ENCODE assay signal across 19 cellular contexts in the genomic region with DNA sequence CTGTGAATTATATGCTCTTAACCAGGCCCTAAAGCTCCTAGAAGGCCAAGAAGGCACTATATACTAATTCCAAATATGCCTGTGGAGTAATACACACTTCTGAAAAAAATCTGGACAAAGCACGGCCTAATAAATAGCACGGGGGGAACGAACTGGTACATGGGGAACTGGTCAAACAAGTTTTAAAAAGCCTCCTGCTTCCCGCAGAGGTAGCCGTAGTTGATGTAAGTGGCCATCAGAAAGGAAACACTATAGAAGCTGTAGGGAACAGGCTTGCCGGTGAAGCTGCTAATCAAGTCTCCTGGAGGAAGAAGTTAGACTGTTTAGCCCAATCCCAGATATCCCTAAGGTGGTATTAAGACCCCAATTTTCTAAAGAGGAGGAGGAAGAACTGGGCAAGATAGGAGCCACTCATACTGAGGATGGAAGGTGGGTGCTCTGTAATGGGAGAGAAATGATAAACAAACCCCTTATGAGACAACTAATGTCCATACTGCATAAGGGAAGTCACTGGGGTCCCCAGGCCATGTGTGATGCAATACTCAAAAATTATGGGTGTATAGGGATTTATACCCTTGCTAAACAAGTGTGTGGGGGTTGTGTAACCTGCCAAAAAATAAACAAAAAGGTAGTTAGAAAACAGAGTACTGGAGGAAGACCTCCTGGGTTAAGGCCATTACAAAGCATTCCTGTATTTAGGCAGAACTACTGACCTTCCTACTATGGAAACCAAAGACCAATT. TPM values are rescaled to one million over a fixed set of nuclear protein-coding genes. Genes with fewer than 3 reads are reported as not detected.
DNase-seq lines count a peak whose midpoint lies in the region; ATAC-seq, FAIRE-seq and TF ChIP-seq lines count a peak whose summit lies in the region.
"Had no signal": no experiment of that assay in that cellular context is flagged by ENCODE, and none has a peak within 500 bp of the region (broad histone marks: within the 10 kb centered on the region; RNA-seq: fewer than 3 reads in every experiment).

No MANE protein-coding gene starts in this region.

- H4K8ac ChIP-seq in IMR-90 (ENCODE audit: low read depth in 2 of 2, low read length in 2 of 2) = no peak overlapping the region

- H3K79me2 ChIP-seq in SU-DHL-6 (ENCODE audit: insufficient read depth, low read length) = no peaks in the 10 kb centered on the region

- ATAC-seq in IMR-90 (ENCODE audit: low read depth) (no peak), left lung (peak; percentile 56)
- ATAC-seq: activated CD8-positive, alpha-beta memory T cell treated with anti-CD3 and anti-CD28 coated beads, Interleukin-2, amount 10 ng/mL, durations not matched to agents 7 days and 5 days; left lobe of liver had no signal

- in situ Hi-C loops in IMR-90 (cut with MboI; ENCODE audit: low sequenced_read_pairs) = no loop called here

- no peaks in the 10 kb centered on the region for H3F3A ChIP-seq in SU-DHL-6 (ENCODE audit: insufficient read depth)

- H3K9ac ChIP-seq in IMR-90 (ENCODE audit: low read depth, low read length) = no peak overlapping the region
- no peak overlapping the region for H3K9ac ChIP-seq in SU-DHL-6 (ENCODE audit: low read length)

- TF ChIP-seq POLR2A in IMR-90 (IDR thresholded peaks at IDR 0.05; ENCODE audit: low read depth, low read length) = no peak
- TF ChIP-seq POLR2A in H54 (IDR thresholded peaks at IDR 0.05; ENCODE audit: low read depth, low read length) = no peak

- no peak overlapping the region for H3K4me3 Mint-ChIP-seq in activated CD4-positive, alpha-beta T cell treated with anti-CD3 and anti-CD28 coated beads, Interleukin-2, amount 10 ng/mL, durations not matched to agents 7 days and 5 days
- H3K4me3 Mint-ChIP-seq: activated CD8-positive, alpha-beta memory T cell treated with anti-CD3 and anti-CD28 coated beads, Interleukin-2, amount 10 ng/mL, durations not matched to agents 7 days and 5 days; IgD-negative memory B cell had no signal

- H4K20me1 ChIP-seq in IMR-90 (ENCODE audit: insufficient read depth, low read length) = no peaks in the 10 kb centered on the region
- H4K20me1 ChIP-seq in SU-DHL-6 (ENCODE audit: low read depth, low read length) = no peaks in the 10 kb centered on the region

- H2BK120ac ChIP-seq in IMR-90 (ENCODE audit: low read depth, low read length) = no peak overlapping the region

- no peak overlapping the region for H2BK5ac ChIP-seq in IMR-90 (ENCODE audit: low read depth, low read length, poor library complexity, severe bottlenecking)

- H2BK15ac ChIP-seq in IMR-90 (ENCODE audit: low read depth, low read length) = no peak overlapping the region

- no peaks in the 10 kb centered on the region for H3K9me1 ChIP-seq in IMR-90 (ENCODE audit: insufficient read depth, low read length)

- no peaks in the 10 kb centered on the region for H3K36me3 ChIP-seq in IMR-90 (ENCODE audit: control insufficient read depth, insufficient read depth, low read length)
- no peaks in the 10 kb centered on the region for H3K36me3 ChIP-seq in SU-DHL-6 (ENCODE audit: low read length)
- H3K36me3 ChIP-seq in left lung = no peaks in the 10 kb centered on the region
- H3K36me3 ChIP-seq: right atrium auricular region, suprapubic skin had no signal

- H3K14ac ChIP-seq in IMR-90 (replicated peaks; ENCODE audit: low read depth, low read length) = no peak overlapping the region

- no peak overlapping the region for H3K4ac ChIP-seq in IMR-90 (ENCODE audit: low read depth, low read length)

- H3K4me2 ChIP-seq in IMR-90 (ENCODE audit: low read depth, low read length) = no peak overlapping the region
- no peak overlapping the region for H3K4me2 ChIP-seq in SU-DHL-6 (ENCODE audit: low read depth, low read length, poor library complexity, severe bottlenecking)

- intact Hi-C loops in IMR-90 (cut with micrococcal nuclease) = no loop called here
- intact Hi-C loops in left lung (cut with DNase I) = no loop called here

- H3K4me1 Mint-ChIP-seq in activated CD4-positive, alpha-beta T cell treated with anti-CD3 and anti-CD28 coated beads, Interleukin-2, amount 10 ng/mL, durations not matched to agents 7 days and 5 days = peaks cover 3% of the 10 kb centered on the region

- peaks cover 45% of the 10 kb centered on the region for H3K27me3 Mint-ChIP-seq in activated CD4-positive, alpha-beta T cell treated with anti-CD3 and anti-CD28 coated beads, Interleukin-2, amount 10 ng/mL, durations not matched to agents 7 days and 5 days

- no peaks in the 10 kb centered on the region for H3K79me1 ChIP-seq in IMR-90 (ENCODE audit: low read depth in 1 of 2, low read length in 2 of 2)

- H2AK9ac ChIP-seq in IMR-90 (replicated peaks; ENCODE audit: low read depth, low read length, poor library complexity) = no peak overlapping the region

- H3K4me1 ChIP-seq in IMR-90 (ENCODE audit: control insufficient read depth, insufficient read depth, low read length) (no peaks in the 10 kb centered on the region), left lung (peaks cover 5% of the 10 kb centered on the region in 2 donors)
- H3K4me1 ChIP-seq: suprapubic skin had no signal

- CTCF ChIA-PET in IMR-90 (lab: Yijun Ruan, JAX) = no interaction called here
- CTCF ChIA-PET in activated CD4-positive, alpha-beta T cell treated with anti-CD3 and anti-CD28 coated beads, Interleukin-2, amount 10 ng/mL, durations not matched to agents 7 days and 5 days (lab: Charles Lee) = interaction anchor here (1.0 to 2.5 kb wide), 3 partner anchors 13 to 166 kb away, joined by 3 to 18 read pairs (median 4); no protein-coding TSS in a partner anchor

- FAIRE-seq in D721Med (lab: Jason Lieb, UNC) (no peak), H54 (lab: Jason Lieb, UNC) (no peak)
- FAIRE-seq: RCC 7860 had no signal

- POLR2A ChIA-PET in IMR-90 (lab: Charles Lee; ENCODE audit: unreplicated experiment) = no interaction called here
- POLR2A ChIA-PET in activated CD4-positive, alpha-beta T cell treated with anti-CD3 and anti-CD28 coated beads, Interleukin-2, amount 10 ng/mL, durations not matched to agents 7 days and 5 days (lab: Charles Lee) = no interaction called here

- no peak overlapping the region for H3K27ac Mint-ChIP-seq in activated CD4-positive, alpha-beta T cell treated with anti-CD3 and anti-CD28 coated beads, Interleukin-2, amount 10 ng/mL, durations not matched to agents 7 days and 5 days
- H3K27ac Mint-ChIP-seq: activated CD8-positive, alpha-beta memory T cell treated with anti-CD3 and anti-CD28 coated beads, Interleukin-2, amount 10 ng/mL, durations not matched to agents 7 days and 5 days; IgD-negative memory B cell had no signal

- no peaks in the 10 kb centered on the region for H3K9me3 Mint-ChIP-seq in activated CD4-positive, alpha-beta T cell treated with anti-CD3 and anti-CD28 coated beads, Interleukin-2, amount 10 ng/mL, durations not matched to agents 7 days and 5 days
- H3K9me3 Mint-ChIP-seq: IgD-negative memory B cell, naive B cell had no signal

- no peak overlapping the region for H3K4me3 ChIP-seq in IMR-90 (ENCODE audit: insufficient read depth, low read depth, low read length)
- H3K4me3 ChIP-seq in SU-DHL-6 (ENCODE audit: insufficient read depth, low read length, poor library complexity, severe bottlenecking) = no peak overlapping the region
- H3K4me3 ChIP-seq in left lung = no peak overlapping the region
- H3K4me3 ChIP-seq: right atrium auricular region, suprapubic skin had no signal

- H3K18ac ChIP-seq in IMR-90 (ENCODE audit: low read depth, low read length) = no peak overlapping the region

- no peak overlapping the region for H4K5ac ChIP-seq in IMR-90 (ENCODE audit: low read depth, low read length)

- BruUV-seq in IMR-90 (replicated peaks; lab: Mats Ljungman, UMichigan) = no TSS peak

- 53% methylated on average over 3 of the region's 6 CpGs; no CpG with 5 or more reads in 1 of the 2 experiments for WGBS in IMR-90 (ENCODE audit: extremely low coverage in 2 of 2, insufficient read length in 1 of 2), 2 experiments

- no peaks in the 10 kb centered on the region for H3K36me3 Mint-ChIP-seq in activated CD4-positive, alpha-beta T cell treated with anti-CD3 and anti-CD28 coated beads, Interleukin-2, amount 10 ng/mL, durations not matched to agents 7 days and 5 days (ENCODE audit: low read depth)
- H3K36me3 Mint-ChIP-seq: activated CD8-positive, alpha-beta memory T cell treated with anti-CD3 and anti-CD28 coated beads, Interleukin-2, amount 10 ng/mL, durations not matched to agents 7 days and 5 days; IgD-negative memory B cell; naive B cell had no signal

- H3K27me3 ChIP-seq in IMR-90 (ENCODE audit: control insufficient read depth, insufficient read depth, low read length) = peaks cover 28% of the 10 kb centered on the region
- H3K27me3 ChIP-seq in SU-DHL-6 (ENCODE audit: low read length) = no peaks in the 10 kb centered on the region
- H3K27me3 ChIP-seq in left lung = peaks cover 0 to 18% of the 10 kb centered on the region in 2 donors
- H3K27me3 ChIP-seq: right atrium auricular region, suprapubic skin had no signal

- no peak overlapping the region for H4K91ac ChIP-seq in IMR-90 (ENCODE audit: insufficient read depth, low read depth, low read length)

- H2AK5ac ChIP-seq in IMR-90 (ENCODE audit: low read depth, low read length) = no peak overlapping the region

- TF ChIP-seq CTCF in IMR-90 (conservative IDR thresholded peaks at IDR 0.05; ENCODE audit: low read depth, low read length) (no peak), SU-DHL-6 (IDR thresholded peaks at IDR 0.05; ENCODE audit: insufficient read depth, low read length, poor library complexity, severe bottlenecking) (no peak), left lung (IDR thresholded peaks at IDR 0.05) (no peak), D721Med (IDR thresholded peaks at IDR 0.05; ENCODE audit: insufficient read depth, missing control alignments) (no peak)

- H3K9me3 ChIP-seq in IMR-90 (ENCODE audit: control insufficient read depth, insufficient read depth, low read length) (no peaks in the 10 kb centered on the region), SU-DHL-6 (ENCODE audit: insufficient read depth, low read length) (no peaks in the 10 kb centered on the region), left lung (no peaks in the 10 kb centered on the region)
- H3K9me3 ChIP-seq: right atrium auricular region, suprapubic skin had no signal

- no peaks in the 10 kb centered on the region for H3K9me2 ChIP-seq in SU-DHL-6 (replicated peaks; ENCODE audit: insufficient read depth, low read length)

- H3K27ac ChIP-seq in IMR-90 (ENCODE audit: insufficient read depth, low read length) = no peak overlapping the region
- H3K27ac ChIP-seq in SU-DHL-6 (ENCODE audit: low read depth, low read length) = peak overlapping the region; percentile 12; the same call in 1 of the 2 replicates
- no peak overlapping the region for H3K27ac ChIP-seq in left lung
- H3K27ac ChIP-seq: right atrium auricular region, suprapubic skin had no signal

- H3K56ac ChIP-seq in IMR-90 (ENCODE audit: extremely low read depth, insufficient read depth, low read length) = no peak overlapping the region

- dilution Hi-C loops in IMR-90 (cut with HindIII; ENCODE audit: low sequenced_read_pairs, unreplicated experiment) = no loop called here

- no peak overlapping the region for H3K23ac ChIP-seq in IMR-90 (ENCODE audit: low read depth, low read length)

- no peak for TF ChIP-seq RAD21 in IMR-90 (IDR thresholded peaks at IDR 0.05; ENCODE audit: low read length)

- DNase-seq in COLO668 (lab: John Stamatoyannopoulos, UW; ENCODE audit: unreplicated experiment) = peak; percentile 13
- no peak for DNase-seq in IMR-90
- DNase-seq in left lung = no peak
- DNase-seq in activated CD4-positive, alpha-beta T cell treated with anti-CD3 and anti-CD28 coated beads, Interleukin-2, amount 10 ng/mL, durations not matched to agents 7 days and 5 days = no peak
- no peak for DNase-seq in NCI-H2227 treated with DMSO at 0.1 percent for 48 hours (lab: John Stamatoyannopoulos, UW)
- no peak for DNase-seq in D721Med (ENCODE audit: insufficient read length, low spot score)
- DNase-seq in H54 (ENCODE audit: insufficient read length, low spot score) = no peak
- DNase-seq: ACHN; activated CD8-positive, alpha-beta memory T cell treated with anti-CD3 and anti-CD28 coated beads, Interleukin-2, amount 10 ng/mL, durations not matched to agents 7 days and 5 days; activated naive CD4-positive, alpha-beta T cell; naive B cell; NCI-H1092 treated with DMSO at 0.1 percent for 48 hours had no signal

- H2AFZ ChIP-seq in IMR-90 (replicated peaks; ENCODE audit: low read length, poor library complexity) = no peak overlapping the region
- no peak overlapping the region for H2AFZ ChIP-seq in SU-DHL-6 (ENCODE audit: low read depth, low read length, severe bottlenecking)

- no peak overlapping the region for H2BK20ac ChIP-seq in IMR-90 (ENCODE audit: low read depth, low read length)

RNA-seq across cellular contexts. Expression of a gene that starts 27.1 kb away (rescaled TPM):
- total RNA-seq in IMR-90 (2012; rRNA removed) = 5.6 and 5.7 TPM in 2 replicates
- 6.6 and 6.7 TPM in 2 replicates for polyA plus RNA-seq in IMR-90 (2012; rRNA removed)
- polyA plus RNA-seq in IMR-90 (2012; cell fraction: cytosol; rRNA removed) = 2.5 and 2.8 TPM in 2 replicates
- 7.3 and 14.8 TPM in 2 replicates for polyA plus RNA-seq in IMR-90 (2012; cell fraction: nucleus; rRNA removed; ENCODE audit: low replicate concordance)
- 10 to 100 TPM; 13.3 to 14.3 TPM for total RNA-seq in left lung
- total RNA-seq in activated CD4-positive, alpha-beta T cell treated with anti-CD3 and anti-CD28 coated beads, Interleukin-2, amount 10 ng/mL, durations not matched to agents 7 days and 5 days = 10 to 100 TPM; 12.8 to 14.5 TPM

RNA-seq across cellular contexts. Expression of a gene that starts 30.8 kb away (rescaled TPM):
- total RNA-seq in IMR-90 (2012; rRNA removed) (4.7 and 7.0 TPM in 2 replicates), left lung (10 to 100 TPM; 38.5 to 43.8 TPM)
- 26.3 and 28.0 TPM in 2 replicates for polyA plus RNA-seq in IMR-90 (2012; rRNA removed)
- 12.0 and 19.1 TPM in 2 replicates for polyA plus RNA-seq in IMR-90 (2012; cell fraction: cytosol; rRNA removed)
- polyA plus RNA-seq in IMR-90 (2012; cell fraction: nucleus; rRNA removed; ENCODE audit: low replicate concordance) = 49.8 and 115 TPM in 2 replicates
- total RNA-seq in activated CD4-positive, alpha-beta T cell treated with anti-CD3 and anti-CD28 coated beads, Interleukin-2, amount 10 ng/mL, durations not matched to agents 7 days and 5 days = 10 to 100 TPM; 47.1 to 53.2 TPM

RNA-seq across cellular contexts. Expression of a gene that starts 58.8 kb away (rescaled TPM):
- total RNA-seq in IMR-90 (2012; rRNA removed) = 0.90 and 1.1 TPM in 2 replicates
- polyA plus RNA-seq in IMR-90 (2012; rRNA removed) = 2.8 and 3.0 TPM in 2 replicates
- polyA plus RNA-seq in IMR-90 (2012; cell fraction: cytosol; rRNA removed) = 5.5 and 6.7 TPM in 2 replicates
- 1.4 and 4.8 TPM in 2 replicates for polyA plus RNA-seq in IMR-90 (2012; cell fraction: nucleus; rRNA removed; ENCODE audit: low replicate concordance)
- total RNA-seq in left lung = 1 to 10 TPM in 1 of 2 donors, under 1 TPM in 1; 0.93 to 1.0 TPM
- not detected for total RNA-seq in activated CD4-positive, alpha-beta T cell treated with anti-CD3 and anti-CD28 coated beads, Interleukin-2, amount 10 ng/mL, durations not matched to agents 7 days and 5 days
- total RNA-seq: activated CD8-positive, alpha-beta memory T cell treated with anti-CD3 and anti-CD28 coated beads, Interleukin-2, amount 10 ng/mL, durations not matched to agents 7 days and 5 days; left lobe of liver; NCI-H460 had no signal
- polyA plus RNA-seq: IgD-negative memory B cell had no signal
